Comparison of ENCODE assay signal across 27 cellular contexts in genomic region chr17:63685021-63685420, GRCh38. TPM values are rescaled to one million over a fixed set of nuclear protein-coding genes. Genes with fewer than 3 reads are reported as not detected.
A peak's percentile ranks its signal among the peaks of the same experiment; 100 is the strongest.
DNase-seq lines count a peak whose midpoint lies in the region; ATAC-seq and TF ChIP-seq lines count a peak whose summit lies in the region.
"Had no signal": no experiment of that assay in that cellular context is flagged by ENCODE, and none has a peak within 500 bp of the region (broad histone marks: within the 10 kb centered on the region; RNA-seq: fewer than 3 reads in every experiment).

No MANE protein-coding gene starts in this region.

- CTCF ChIA-PET in SK-N-SH (lab: Yijun Ruan, JAX): interaction anchor here (1.1 to 17.5 kb wide), 4 partner anchors 5 to 259 kb away, joined by 3 to 233 read pairs (median 120); no protein-coding TSS in a partner anchor
- CTCF ChIA-PET in activated CD4-positive, alpha-beta T cell treated with anti-CD3 and anti-CD28 coated beads, Interleukin-2, amount 10 ng/mL, durations not matched to agents 7 days and 5 days (lab: Charles Lee): interaction anchor here (1.2 kb wide), 1 partner anchor 11 kb away, joined by 4 read pairs; no protein-coding TSS in a partner anchor

- WGBS in SK-N-SH (ENCODE audit: low lambda C conversion rate): 67% methylated on average over 2 of the region's 2 CpGs

- no peak for ATAC-seq in stimulated activated effector memory CD8-positive, alpha-beta T cell treated with anti-CD3 and anti-CD28 coated beads, Interleukin-12 subunit alpha, Interleukin-12 subunit beta, amount 100 ng/mL, for 72 hours
- ATAC-seq in stimulated activated naive CD8-positive, alpha-beta T cell treated with anti-CD3 and anti-CD28 coated beads, Interleukin-15, Interleukin-2, amounts not matched to agents 100 U/mL and 50 U/mL, for 24 hours: no peak
- ATAC-seq: A549; activated CD4-positive, alpha-beta T cell treated with anti-CD3 and anti-CD28 coated beads for 36 hours; K562; PC-3; upper lobe of right lung had no signal

- no peak overlapping the region for H2AFZ ChIP-seq in SK-N-SH (ENCODE audit: low read depth)

- H3K27me3 Mint-ChIP-seq in activated T-cell treated with anti-CD3 and anti-CD28 coated beads, Interleukin-2, amount 50 U/mL, for 24 hours: no peaks in the 10 kb centered on the region
- no peaks in the 10 kb centered on the region for H3K27me3 Mint-ChIP-seq in activated CD4-positive, alpha-beta T cell treated with anti-CD3 and anti-CD28 coated beads, Interleukin-2, amount 10 ng/mL, durations not matched to agents 7 days and 5 days
- H3K27me3 Mint-ChIP-seq: activated CD4-positive, alpha-beta T cell treated with anti-CD3 and anti-CD28 coated beads for 36 hours; CD4-positive, alpha-beta T cell; stimulated activated naive CD8-positive, alpha-beta T cell treated with anti-CD3 and anti-CD28 coated beads, Interleukin-15, Interleukin-2, amounts not matched to agents 100 ng/mL and 50 ng/mL, for 24 hours had no signal

- POLR2A ChIA-PET in SK-N-SH (lab: Yijun Ruan, JAX): interaction anchor here (0.6 to 1.3 kb wide), 2 partner anchors 13 to 104 kb away, joined by 3 to 6 read pairs; no protein-coding TSS in a partner anchor
- POLR2A ChIA-PET in activated CD4-positive, alpha-beta T cell treated with anti-CD3 and anti-CD28 coated beads, Interleukin-2, amount 10 ng/mL, durations not matched to agents 7 days and 5 days (lab: Charles Lee): no interaction called here

- H3K27ac Mint-ChIP-seq in activated T-cell treated with anti-CD3 and anti-CD28 coated beads, Interleukin-2, amount 50 U/mL, for 24 hours: peak overlapping the region; percentile 24
- peak overlapping the region; percentile 88 for H3K27ac Mint-ChIP-seq in stimulated activated effector memory CD8-positive, alpha-beta T cell treated with anti-CD3 and anti-CD28 coated beads, Interleukin-12 subunit alpha, Interleukin-12 subunit beta, amount 100 ng/mL, for 72 hours
- no peak overlapping the region for H3K27ac Mint-ChIP-seq in activated CD4-positive, alpha-beta T cell treated with anti-CD3 and anti-CD28 coated beads, Interleukin-2, amount 10 ng/mL, durations not matched to agents 7 days and 5 days
- H3K27ac Mint-ChIP-seq: CD4-positive, alpha-beta T cell; nephron had no signal

- no peaks in the 10 kb centered on the region for H3K9me3 Mint-ChIP-seq in activated T-cell treated with anti-CD3 and anti-CD28 coated beads, Interleukin-2, amount 50 U/mL, for 24 hours
- no peaks in the 10 kb centered on the region for H3K9me3 Mint-ChIP-seq in stimulated activated effector memory CD8-positive, alpha-beta T cell treated with anti-CD3 and anti-CD28 coated beads, Interleukin-12 subunit alpha, Interleukin-12 subunit beta, amount 100 ng/mL, for 72 hours
- H3K9me3 Mint-ChIP-seq in activated CD4-positive, alpha-beta T cell treated with anti-CD3 and anti-CD28 coated beads, Interleukin-2, amount 10 ng/mL, durations not matched to agents 7 days and 5 days: no peaks in the 10 kb centered on the region
- H3K9me3 Mint-ChIP-seq: CD4-positive, alpha-beta T cell; nephron; stimulated activated naive CD8-positive, alpha-beta T cell treated with anti-CD3 and anti-CD28 coated beads, Interleukin-15, Interleukin-2, amounts not matched to agents 100 ng/mL and 50 ng/mL, for 24 hours had no signal

- TF ChIP-seq CTCF in SK-N-SH (IDR thresholded peaks at IDR 0.05): no peak

- H3K4me2 ChIP-seq in SK-N-SH: no peak overlapping the region
- H3K4me2 ChIP-seq: A549 had no signal

- H3K9me3 ChIP-seq in SK-N-SH: no peaks in the 10 kb centered on the region
- H3K9me3 ChIP-seq: A549, heart right ventricle, upper lobe of right lung had no signal

- H3F3A ChIP-seq in SK-N-SH (replicated peaks; ENCODE audit: insufficient read depth): no peaks in the 10 kb centered on the region

- H4K20me1 ChIP-seq in SK-N-SH (ENCODE audit: insufficient read depth): no peaks in the 10 kb centered on the region

- H3K9ac ChIP-seq in SK-N-SH: no peak overlapping the region

- H3K36me3 Mint-ChIP-seq in activated T-cell treated with anti-CD3 and anti-CD28 coated beads, Interleukin-2, amount 50 U/mL, for 24 hours (ENCODE audit: low read depth): peaks cover 72% of the 10 kb centered on the region
- H3K36me3 Mint-ChIP-seq in stimulated activated effector memory CD8-positive, alpha-beta T cell treated with anti-CD3 and anti-CD28 coated beads, Interleukin-12 subunit alpha, Interleukin-12 subunit beta, amount 100 ng/mL, for 72 hours: peaks cover 82% of the 10 kb centered on the region
- peaks cover 33% of the 10 kb centered on the region for H3K36me3 Mint-ChIP-seq in activated CD4-positive, alpha-beta T cell treated with anti-CD3 and anti-CD28 coated beads, Interleukin-2, amount 10 ng/mL, durations not matched to agents 7 days and 5 days (ENCODE audit: low read depth)

- H3K4me3 Mint-ChIP-seq in activated T-cell treated with anti-CD3 and anti-CD28 coated beads, Interleukin-2, amount 50 U/mL, for 24 hours: no peak overlapping the region
- H3K4me3 Mint-ChIP-seq in stimulated activated effector memory CD8-positive, alpha-beta T cell treated with anti-CD3 and anti-CD28 coated beads, Interleukin-12 subunit alpha, Interleukin-12 subunit beta, amount 100 ng/mL, for 72 hours: no peak overlapping the region
- no peak overlapping the region for H3K4me3 Mint-ChIP-seq in activated CD4-positive, alpha-beta T cell treated with anti-CD3 and anti-CD28 coated beads, Interleukin-2, amount 10 ng/mL, durations not matched to agents 7 days and 5 days
- H3K4me3 Mint-ChIP-seq: activated CD4-positive, alpha-beta T cell treated with anti-CD3 and anti-CD28 coated beads for 36 hours; CD4-positive, alpha-beta T cell; nephron; stimulated activated naive CD8-positive, alpha-beta T cell treated with anti-CD3 and anti-CD28 coated beads, Interleukin-15, Interleukin-2, amounts not matched to agents 100 ng/mL and 50 ng/mL, for 24 hours had no signal

- no peak overlapping the region; a peak in 1 of 4 replicates for H3K27ac ChIP-seq in SK-N-SH (ENCODE audit: low read depth in 2 of 2, low read length in 1 of 2)
- H3K27ac ChIP-seq: A549, heart right ventricle, upper lobe of right lung had no signal

- no peaks in the 10 kb centered on the region for H3K9me2 ChIP-seq in SK-N-SH

- H3K27me3 ChIP-seq in SK-N-SH (ENCODE audit: insufficient read depth): no peaks in the 10 kb centered on the region
- H3K27me3 ChIP-seq: heart right ventricle, upper lobe of right lung had no signal

- peaks cover 43 to 45% of the 10 kb centered on the region in 2 experiments for H3K36me3 ChIP-seq in SK-N-SH (replicated peaks in 1 of 2; ENCODE audit: control insufficient read depth in 1 of 2, insufficient read depth in 2 of 2, low read length in 1 of 2)

- peaks cover 28% of the 10 kb centered on the region for H3K4me1 Mint-ChIP-seq in activated T-cell treated with anti-CD3 and anti-CD28 coated beads, Interleukin-2, amount 50 U/mL, for 24 hours (ENCODE audit: low read depth)
- peaks cover 21% of the 10 kb centered on the region for H3K4me1 Mint-ChIP-seq in stimulated activated effector memory CD8-positive, alpha-beta T cell treated with anti-CD3 and anti-CD28 coated beads, Interleukin-12 subunit alpha, Interleukin-12 subunit beta, amount 100 ng/mL, for 72 hours
- H3K4me1 Mint-ChIP-seq in activated CD4-positive, alpha-beta T cell treated with anti-CD3 and anti-CD28 coated beads, Interleukin-2, amount 10 ng/mL, durations not matched to agents 7 days and 5 days: no peaks in the 10 kb centered on the region
- H3K4me1 Mint-ChIP-seq: nephron had no signal

- H3K4me3 ChIP-seq in SK-N-SH (ENCODE audit: low read depth in 2 of 2, low read length in 1 of 2): no peak overlapping the region
- H3K4me3 ChIP-seq: A549, heart right ventricle, K562, upper lobe of right lung had no signal

- no peak for TF ChIP-seq RAD21 in SK-N-SH (IDR thresholded peaks at IDR 0.05; ENCODE audit: low read length)

- peaks cover 0 to 14% of the 10 kb centered on the region in 2 experiments; a peak in 2 of 4 replicates for H3K4me1 ChIP-seq in SK-N-SH (ENCODE audit: control insufficient read depth in 1 of 2, insufficient read depth in 2 of 2, low read depth in 1 of 2, low read length in 1 of 2)
- H3K4me1 ChIP-seq: A549 had no signal

- no peak for TF ChIP-seq EP300 in SK-N-SH (IDR thresholded peaks at IDR 0.05; ENCODE audit: borderline replicate concordance in 1 of 2, low read depth in 1 of 2, low read length in 1 of 2)

- H3K79me2 ChIP-seq in SK-N-SH (ENCODE audit: insufficient read depth): no peaks in the 10 kb centered on the region

- no peak for DNase-seq in activated T-cell treated with anti-CD3 and anti-CD28 coated beads, Interleukin-2, amount 50 U/mL, for 24 hours
- no peak for DNase-seq in activated T-cell treated with anti-CD3 and anti-CD28 coated beads, Interleukin-2, amount 50 U/mL, for 1 hour
- no peak for DNase-seq in SK-N-SH
- peak; percentile 72 for DNase-seq in inferior parietal cortex (ENCODE audit: extremely low spot score)
- DNase-seq in stimulated activated effector memory CD8-positive, alpha-beta T cell treated with anti-CD3 and anti-CD28 coated beads, Interleukin-12 subunit alpha, Interleukin-12 subunit beta, amount 100 ng/mL, for 72 hours (ENCODE audit: low spot score in 2 of 2): no peak
- no peak for DNase-seq in stimulated activated naive CD8-positive, alpha-beta T cell treated with anti-CD3 and anti-CD28 coated beads, Interleukin-15, Interleukin-2, amounts not matched to agents 100 U/mL and 50 U/mL, for 24 hours
- DNase-seq in kidney glomerular epithelial cell (lab: John Stamatoyannopoulos, UW): no peak
- no peak for DNase-seq in activated CD4-positive, alpha-beta T cell treated with anti-CD3 and anti-CD28 coated beads, Interleukin-2, amount 10 ng/mL, durations not matched to agents 7 days and 5 days
- DNase-seq: activated CD4-positive, alpha-beta T cell treated with anti-CD3 and anti-CD28 coated beads for 36 hours; activated CD8-positive, alpha-beta memory T cell treated with anti-CD3 and anti-CD28 coated beads, Interleukin-2, amount 50 U/mL, for 48 hours; activated gamma-delta T cell treated with Interleukin-2 at 50 U/mL for 16 hours; CD4-positive, alpha-beta T cell; cerebellar nuclear complex; DND-41; effector CD8-positive, alpha-beta T cell; heart right ventricle; mesendoderm; NCI-H1092; NCI-H2081 treated with DMSO at 0.1 percent for 48 hours; NCI-H748 treated with DMSO at 0.1 percent for 48 hours; PC-3; retina; upper lobe of right lung had no signal

TF ChIP-seq in SK-N-SH, 30 proteins besides CTCF, POLR2A, EP300 and RAD21:
- no peak for TF ChIP-seq MEF2A (IDR thresholded peaks at IDR 0.05; ENCODE audit: borderline replicate concordance, low read depth)
- peak; percentile 37 for TF ChIP-seq NFIC (IDR thresholded peaks at IDR 0.05; ENCODE audit: borderline replicate concordance)

RNA-seq across cellular contexts. Expression of gene LIMD2, which starts 14.9 kb away (rescaled TPM):
- 75.1 and 78.0 TPM in 2 replicates for polyA plus RNA-seq in SK-N-SH (2012; rRNA removed)
- 27.3 and 43.1 TPM in 2 replicates for polyA plus RNA-seq in SK-N-SH (2012; cell fraction: cytosol; rRNA removed)
- polyA plus RNA-seq in SK-N-SH (2012; cell fraction: nucleus; rRNA removed): 273 and 322 TPM in 2 replicates
- 100 to 1,000 TPM; 409 to 433 TPM for total RNA-seq in activated CD4-positive, alpha-beta T cell treated with anti-CD3 and anti-CD28 coated beads, Interleukin-2, amount 10 ng/mL, durations not matched to agents 7 days and 5 days

RNA-seq across cellular contexts. Expression of gene STRADA, which starts 56.6 kb away (rescaled TPM):
- 37.3 and 45.0 TPM in 2 replicates for polyA plus RNA-seq in SK-N-SH (2012; rRNA removed)
- 24.8 and 31.1 TPM in 2 replicates for polyA plus RNA-seq in SK-N-SH (2012; cell fraction: cytosol; rRNA removed)
- polyA plus RNA-seq in SK-N-SH (2012; cell fraction: nucleus; rRNA removed): 159 and 201 TPM in 2 replicates
- total RNA-seq in activated CD4-positive, alpha-beta T cell treated with anti-CD3 and anti-CD28 coated beads, Interleukin-2, amount 10 ng/mL, durations not matched to agents 7 days and 5 days: 10 to 100 TPM; 46.8 to 49.0 TPM
